In the genomic region with DNA sequence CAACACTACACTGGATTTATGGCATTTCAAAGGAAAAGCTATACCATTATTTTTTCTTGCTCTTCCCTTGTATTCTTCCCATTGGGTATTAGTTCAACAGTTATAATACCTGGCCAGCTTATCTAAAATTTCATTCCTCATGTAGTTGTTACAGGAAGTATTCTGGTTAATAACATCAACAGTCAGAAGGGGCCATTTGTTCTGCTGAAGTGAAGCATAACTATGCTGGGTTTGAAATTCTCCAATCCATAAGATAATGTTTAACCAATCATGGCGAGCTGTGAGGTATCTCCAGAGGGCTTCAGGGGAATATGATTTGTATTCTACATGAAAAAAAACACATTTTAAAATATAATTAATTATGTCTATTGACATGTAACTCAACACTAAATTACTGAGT, we compare ENCODE assay signal across 20 cellular contexts. TPM values are rescaled to one million over a fixed set of nuclear protein-coding genes. Genes with fewer than 3 reads are reported as not detected.
A peak's percentile ranks its signal among the peaks of the same experiment; 100 is the strongest.
DNase-seq lines count a peak whose midpoint lies in the region; TF ChIP-seq lines count a peak whose summit lies in the region.
"Had no signal": no experiment of that assay in that cellular context is flagged by ENCODE, and none has a peak within 500 bp of the region (broad histone marks: within the 10 kb centered on the region; RNA-seq: fewer than 3 reads in every experiment).

No MANE protein-coding gene starts in this region.

- H3K27me3 Mint-ChIP-seq in nephron (ENCODE audit: low read depth) (no peaks in the 10 kb centered on the region), mesothelial cell of epicardium (ENCODE audit: low read depth) (no peaks in the 10 kb centered on the region)
- H3K27me3 Mint-ChIP-seq: CD4-positive, alpha-beta T cell had no signal

- H3K27ac Mint-ChIP-seq in nephron, result peak overlapping the region; percentile 31 to 52 (median 50)
- H3K27ac Mint-ChIP-seq in mesothelial cell of epicardium, result no peak overlapping the region
- H3K27ac Mint-ChIP-seq: CD4-positive, alpha-beta T cell; GM23338; HFFc6 had no signal

- H3K4me3 Mint-ChIP-seq in nephron (no peak overlapping the region), mesothelial cell of epicardium (no peak overlapping the region)
- H3K4me3 Mint-ChIP-seq: CD14-positive monocyte; CD4-positive, alpha-beta T cell; GM23338; HFFc6 had no signal

- H3K4me3 ChIP-seq in epithelial cell of proximal tubule (ENCODE audit: low read depth, low read length), result no peak overlapping the region
- H3K4me3 ChIP-seq: A549; BLaER1 treated with 17β-estradiol and CSF1 and Interleukin-3, amounts not matched to agents 10 nM and 100 nM; GM23338; HAP-1 had no signal

- no peak for TF ChIP-seq CTCF in epithelial cell of proximal tubule (conservative IDR thresholded peaks at IDR 0.05; ENCODE audit: low read depth, low read length)
- TF ChIP-seq CTCF in nephron (IDR thresholded peaks at IDR 0.05; ENCODE audit: unreplicated experiment in 3 of 3), result no peak
- TF ChIP-seq CTCF in mesothelial cell of epicardium (IDR thresholded peaks at IDR 0.05; ENCODE audit: unreplicated experiment), result no peak

- no peaks in the 10 kb centered on the region for H3K9me3 Mint-ChIP-seq in nephron
- H3K9me3 Mint-ChIP-seq in mesothelial cell of epicardium, result no peaks in the 10 kb centered on the region
- H3K9me3 Mint-ChIP-seq: CD14-positive monocyte; CD4-positive, alpha-beta T cell; GM23338; HFFc6 had no signal

- peak; percentile 22 for DNase-seq in epithelial cell of proximal tubule (ENCODE audit: low read depth)
- DNase-seq in kidney tubule cell (ENCODE audit: low spot score), result peak; percentile 64
- DNase-seq in mesothelial cell of epicardium (ENCODE audit: low spot score in 2 of 2, unreplicated experiment in 2 of 2), result no peak
- DNase-seq in UCSD-AML1 (lab: John Stamatoyannopoulos, UW; ENCODE audit: unreplicated experiment), result no peak
- DNase-seq in Kasumi-1 (lab: John Stamatoyannopoulos, UW), result no peak
- DNase-seq: 8988T; ACHN; AML-193; BE2C; CD4-positive, alpha-beta T cell; COR-L47; DMS153; DND-41; HFFc6 had no signal

- H3K36me3 Mint-ChIP-seq in nephron (ENCODE audit: low read depth) (peaks cover 65% of the 10 kb centered on the region), mesothelial cell of epicardium (peaks cover 45% of the 10 kb centered on the region)

- H3K4me1 Mint-ChIP-seq in nephron (no peaks in the 10 kb centered on the region), mesothelial cell of epicardium (no peaks in the 10 kb centered on the region)
- H3K4me1 Mint-ChIP-seq: CD14-positive monocyte, GM23338 had no signal

RNA-seq across cellular contexts. Expression of a gene that starts 43.4 kb away (rescaled TPM):
- total RNA-seq in epithelial cell of proximal tubule (34.1 and 37.5 TPM in 2 replicates), mesothelial cell of epicardium (84.6 to 90.0 TPM (median 85.9 TPM) in 3 replicates)

Comparison
In these comparisons a context has a peak if more than half of its experiments do, and no peak if none do; other contexts are left out.
1. DNase-seq: peak in epithelial cell of proximal tubule (single experiment) and kidney tubule cell (single experiment); none in mesothelial cell of epicardium (0 of 2), UCSD-AML1 (single experiment) and Kasumi-1 (0 of 2).